ENCODE assay signal across 11 cellular contexts in genomic region chr5:6480133-6481051, GRCh38. TPM values are rescaled to one million over a fixed set of nuclear protein-coding genes. Genes with fewer than 3 reads are reported as not detected.
DNase-seq lines count a peak whose midpoint lies in the region; ATAC-seq and TF ChIP-seq lines count a peak whose summit lies in the region.
"Had no signal": no experiment of that assay in that cellular context is flagged by ENCODE, and none has a peak within 500 bp of the region (broad histone marks: within the 10 kb centered on the region; RNA-seq: fewer than 3 reads in every experiment).

No MANE protein-coding gene starts in this region.

- 79 to 83% (median 80%) methylated on average over 15 of the region's 15 CpGs for WGBS in stomach, 5 donors

- H3K27me3 Mint-ChIP-seq in CD4-positive, alpha-beta T cell = peaks cover 5% of the 10 kb centered on the region

- peaks cover 0 to 3% (median 0%) of the 10 kb centered on the region in 4 donors for H3K4me1 ChIP-seq in stomach

- peaks cover 9% of the 10 kb centered on the region for H3K4me1 Mint-ChIP-seq in CD4-positive, alpha-beta T cell (ENCODE audit: low read depth)
- H3K4me1 Mint-ChIP-seq: activated naive CD8-positive, alpha-beta T cell treated with anti-CD3 and anti-CD28 coated beads, Interleukin-2, amount 10 ng/mL, durations not matched to agents 7 days and 5 days had no signal

- DNase-seq in AG10803 (ENCODE audit: low read depth) (no peak), amygdala (lab: John Stamatoyannopoulos, UW) (no peak), stomach (no peak)
- peak; percentile 20 for DNase-seq in Jurkat, Clone E6-1 (ENCODE audit: low read depth, low spot score)
- DNase-seq in effector CD8-positive, alpha-beta T cell (lab: John Stamatoyannopoulos, UW) = no peak
- no peak for DNase-seq in CD4-positive, alpha-beta T cell
- DNase-seq: activated CD4-positive, CD25-positive, alpha-beta regulatory T cell treated with anti-CD3 and anti-CD28 coated beads, Interleukin-2, amount 50 U/mL, for 72 hours; activated naive CD8-positive, alpha-beta T cell treated with anti-CD3 and anti-CD28 coated beads, Interleukin-2, amount 10 ng/mL, durations not matched to agents 7 days and 5 days had no signal

- no peaks in the 10 kb centered on the region for H3K9me3 ChIP-seq in CD4-positive, alpha-beta T cell (ENCODE audit: control insufficient read depth, low read length)
- no peaks in the 10 kb centered on the region for H3K9me3 ChIP-seq in stomach

- intact Hi-C loops in CD4-positive, alpha-beta T cell (cut with DNase I, micrococcal nuclease) = no loop called here
- intact Hi-C loops in stomach (cut with DNase I; ENCODE audit: low total_unique reads) = no loop called here

- no peak overlapping the region for H3K27ac Mint-ChIP-seq in CD4-positive, alpha-beta T cell
- H3K27ac Mint-ChIP-seq: activated naive CD8-positive, alpha-beta T cell treated with anti-CD3 and anti-CD28 coated beads, Interleukin-2, amount 10 ng/mL, durations not matched to agents 7 days and 5 days had no signal

- no peak for TF ChIP-seq EP300 in stomach (IDR thresholded peaks at IDR 0.05)

- no peak overlapping the region for H3K27ac ChIP-seq in CD4-positive, alpha-beta T cell (ENCODE audit: low read depth, low read length)
- H3K27ac ChIP-seq in stomach = no peak overlapping the region

- ATAC-seq in GM19023 (IDR thresholded peaks at IDR 0.05; ENCODE audit: unreplicated experiment) (peak; percentile 27), HG02759 (IDR thresholded peaks at IDR 0.05; ENCODE audit: unreplicated experiment) (peak; percentile 52)
- no peak for ATAC-seq in CD4-positive, alpha-beta T cell (ENCODE audit: poor library complexity)

- no peaks in the 10 kb centered on the region for H3K9me3 Mint-ChIP-seq in CD4-positive, alpha-beta T cell
- H3K9me3 Mint-ChIP-seq: activated naive CD8-positive, alpha-beta T cell treated with anti-CD3 and anti-CD28 coated beads, Interleukin-2, amount 10 ng/mL, durations not matched to agents 7 days and 5 days had no signal

- no peaks in the 10 kb centered on the region for H3K36me3 ChIP-seq in stomach

- peak; percentile 22 for TF ChIP-seq CTCF in AG10803 (conservative IDR thresholded peaks at IDR 0.05; ENCODE audit: low read length)
- TF ChIP-seq CTCF in CD4-positive, alpha-beta T cell (IDR thresholded peaks at IDR 0.05) = no peak
- no peak for TF ChIP-seq CTCF in stomach (IDR thresholded peaks at IDR 0.05)

- H3K4me3 ChIP-seq in AG10803 (ENCODE audit: low read length) = no peak overlapping the region
- no peak overlapping the region for H3K4me3 ChIP-seq in Jurkat, Clone E6-1 (ENCODE audit: low read length)
- H3K4me3 ChIP-seq in stomach = no peak overlapping the region

- CTCF ChIA-PET in CD4-positive, alpha-beta T cell (lab: Charles Lee) = no interaction called here

- H3K4me3 Mint-ChIP-seq in CD4-positive, alpha-beta T cell = no peak overlapping the region
- H3K4me3 Mint-ChIP-seq: activated naive CD8-positive, alpha-beta T cell treated with anti-CD3 and anti-CD28 coated beads, Interleukin-2, amount 10 ng/mL, durations not matched to agents 7 days and 5 days had no signal

- H3K36me3 Mint-ChIP-seq in CD4-positive, alpha-beta T cell (ENCODE audit: low read depth) = no peaks in the 10 kb centered on the region
- H3K36me3 Mint-ChIP-seq: activated naive CD8-positive, alpha-beta T cell treated with anti-CD3 and anti-CD28 coated beads, Interleukin-2, amount 10 ng/mL, durations not matched to agents 7 days and 5 days had no signal

- POLR2A ChIA-PET in CD4-positive, alpha-beta T cell (lab: Charles Lee) = no interaction called here

- no peak for TF ChIP-seq POLR2A in stomach (IDR thresholded peaks at IDR 0.05)

- no peaks in the 10 kb centered on the region for H3K27me3 ChIP-seq in CD4-positive, alpha-beta T cell (ENCODE audit: control insufficient read depth, insufficient read depth, low read length)
- H3K27me3 ChIP-seq in stomach = no peaks in the 10 kb centered on the region

RNA-seq across cellular contexts. Expression of gene UBE2QL1, which starts 31.7 kb away (rescaled TPM):
- polyA plus RNA-seq in Jurkat, Clone E6-1 (2012; ENCODE audit: insufficient read depth, insufficient read length) = 0.27 TPM
- under 1 TPM; 0.33 to 0.45 TPM for total RNA-seq in CD4-positive, alpha-beta T cell
- 1 to 10 TPM in 1 of 5 donors, under 1 TPM in 3, not detected in 1; 0.58 to 6.1 (median 0.91) TPM for total RNA-seq in stomach
- polyA plus RNA-seq in stomach = 1 to 10 TPM in 2 of 3 donors, under 1 TPM in 1; 0.95 to 2.7 (median 2.3) TPM
- total RNA-seq: activated naive CD8-positive, alpha-beta T cell treated with anti-CD3 and anti-CD28 coated beads, Interleukin-2, amount 10 ng/mL, durations not matched to agents 7 days and 5 days; osteocyte had no signal
